ENCODE assay signal across 23 cellular contexts in genomic region chr7:103689262-103689661, GRCh38.
DNase-seq lines count a peak whose midpoint lies in the region; ATAC-seq, FAIRE-seq and TF ChIP-seq lines count a peak whose summit lies in the region.
"Had no signal": no experiment of that assay in that cellular context is flagged by ENCODE, and none has a peak within 500 bp of the region (broad histone marks: within the 10 kb centered on the region; RNA-seq: fewer than 3 reads in every experiment).

No MANE protein-coding gene starts in this region.

- no peak overlapping the region for H3K4me2 ChIP-seq in K562 (ENCODE audit: insufficient read depth, low read length)
- H3K4me2 ChIP-seq: smooth muscle cell had no signal

- no peak for TF ChIP-seq RAD21 in K562 (CRISPR knock-in tag; conservative IDR thresholded peaks at IDR 0.05 in 1 of 2, IDR thresholded peaks at IDR 0.05 in 1 of 2)

- H3K27ac ChIP-seq in K562 (ENCODE audit: extremely low read depth, low read depth, low read length) (no peak overlapping the region), body of pancreas (no peak overlapping the region), esophagus muscularis mucosa (replicated peaks in 1 of 4) (no peak overlapping the region)
- H3K27ac ChIP-seq: colonic mucosa, neutrophil, SJSA1, testis, uterus had no signal

- H3K9ac ChIP-seq in K562 (ENCODE audit: insufficient read depth in 1 of 2, low read depth in 2 of 2, low read length in 2 of 2), result no peak overlapping the region

- peak; percentile 25 for DNase-seq in COLO668 (lab: John Stamatoyannopoulos, UW; ENCODE audit: unreplicated experiment)
- peak; percentile 7 for DNase-seq in ELR (ENCODE audit: low read depth)
- DNase-seq in NCI-H748 (lab: John Stamatoyannopoulos, UW; ENCODE audit: unreplicated experiment), result peak; percentile 58
- DNase-seq in K562 (ENCODE audit: extremely low read depth in 1 of 4, low spot score in 3 of 4), result no peak
- DNase-seq in body of pancreas, result no peak
- DNase-seq in SIG-M5 treated with dmso at 0.1 percent for 504 hours (lab: John Stamatoyannopoulos, UW; ENCODE audit: unreplicated experiment), result no peak
- DNase-seq in left cardiac atrium, result no peak
- DNase-seq in esophagus muscularis mucosa (ENCODE audit: extremely low spot score), result no peak
- DNase-seq: activated CD4-positive, alpha-beta T cell treated with anti-CD3 and anti-CD28 coated beads, Interleukin-2, amount 50 U/mL, for 1 hour; colonic mucosa; MM.1S; NCI-H1930; NCI-H774; stimulated activated CD4-positive, alpha-beta T cell treated with anti-CD3 and anti-CD28 coated beads, Interleukin-2, amount 100 ng/mL, for 48 hours; stimulated activated naive B cell treated with anti-CD40 and anti-IgM and Interleukin-4, amounts not matched to agents 10 μg/mL and 1 μg/mL and 100 μg/mL, for 72 hours; T-helper 2 cell; testis; uterus had no signal

- in situ Hi-C loops in K562 (cut with MboI), result no loop called here

- POLR2A ChIA-PET in K562 (lab: Yijun Ruan, JAX), result interaction anchor here (1.2 kb wide), 2 partner anchors 9 to 83 kb away, joined by 3 to 5 read pairs; no protein-coding TSS in a partner anchor

- peaks cover 5% of the 10 kb centered on the region; the same call in 1 of the 3 replicates for H3K36me3 ChIP-seq in K562 (ENCODE audit: control insufficient read depth, insufficient read depth, low read length)
- no peaks in the 10 kb centered on the region for H3K36me3 ChIP-seq in body of pancreas (replicated peaks in 1 of 2; ENCODE audit: insufficient read depth in 1 of 2, low read depth in 2 of 2)
- no peaks in the 10 kb centered on the region for H3K36me3 ChIP-seq in esophagus muscularis mucosa
- H3K36me3 ChIP-seq: colonic mucosa, HAP-1, neutrophil, SJSA1, uterus had no signal

- no peak for FAIRE-seq in K562 (lab: Jason Lieb, UNC)

- ATAC-seq in K562, result no peak
- ATAC-seq in body of pancreas, result no peak
- no peak for ATAC-seq in left cardiac atrium
- ATAC-seq: activated T-helper 17 cell treated with anti-CD3 and anti-CD28 coated beads, Interleukin-2, amount 50 U/mL, for 72 hours; stimulated activated naive B cell treated with anti-CD40 and anti-IgM and Interleukin-4, amounts not matched to agents 10 μg/mL and 1 μg/mL and 100 μg/mL, for 72 hours had no signal

- no TSS peak for BruUV-seq in K562 (replicated peaks; lab: Mats Ljungman, UMichigan)

- TF ChIP-seq CTCF in K562 (IDR thresholded peaks at IDR 0.05 in 2 of 3, conservative IDR thresholded peaks at IDR 0.05 in 1 of 3; ENCODE audit: insufficient read depth in 2 of 3, low read depth in 1 of 3, low read length in 3 of 3) (no peak), body of pancreas (IDR thresholded peaks at IDR 0.05) (no peak), esophagus muscularis mucosa (IDR thresholded peaks at IDR 0.05) (no peak)

- H2AFZ ChIP-seq in K562 (ENCODE audit: low read depth, low read length), result no peak overlapping the region

- H3K9me3 ChIP-seq in K562 (replicated peaks; ENCODE audit: control insufficient read depth, insufficient read depth, low read depth, low read length) (no peaks in the 10 kb centered on the region), body of pancreas (no peaks in the 10 kb centered on the region), esophagus muscularis mucosa (no peaks in the 10 kb centered on the region)
- H3K9me3 ChIP-seq: colonic mucosa, HAP-1, neutrophil, SJSA1, testis, uterus had no signal

- H3K9me1 ChIP-seq in K562 (ENCODE audit: control insufficient read depth, insufficient read depth, low read length), result no peaks in the 10 kb centered on the region

- CTCF ChIA-PET in K562 (lab: Yijun Ruan, JAX; ENCODE audit: low intra/inter-chr PET ratio), result no interaction called here

- H3K4me3 ChIP-seq in K562, result no peak overlapping the region
- H3K4me3 ChIP-seq in body of pancreas, result no peak overlapping the region
- H3K4me3 ChIP-seq in esophagus muscularis mucosa, result no peak overlapping the region
- H3K4me3 ChIP-seq: colonic mucosa, HAP-1, SJSA1, smooth muscle cell, testis, uterus had no signal

- no peak for TF ChIP-seq EP300 in K562 (IDR thresholded peaks at IDR 0.05; ENCODE audit: low read length)
- no peak for TF ChIP-seq EP300 in esophagus muscularis mucosa (IDR thresholded peaks at IDR 0.05)

- TF ChIP-seq POLR2A in K562 (conservative IDR thresholded peaks at IDR 0.05) (no peak), body of pancreas (IDR thresholded peaks at IDR 0.05) (no peak), esophagus muscularis mucosa (IDR thresholded peaks at IDR 0.05; ENCODE audit: low read depth) (no peak)

- WGBS in K562 (ENCODE audit: insufficient coverage, low coverage, missing lambda C conversion rate), result 57% methylated on average over 5 of the region's 5 CpGs
- 19 to 29% methylated on average over 5 of the region's 5 CpGs for WGBS in body of pancreas, 2 donors
- WGBS in esophagus muscularis mucosa, result 41% methylated on average over 5 of the region's 5 CpGs

- H3K27me3 ChIP-seq in K562 (ENCODE audit: control insufficient read depth in 2 of 2, insufficient read depth in 2 of 2, low read length in 2 of 2) (no peaks in the 10 kb centered on the region), body of pancreas (no peaks in the 10 kb centered on the region), esophagus muscularis mucosa (no peaks in the 10 kb centered on the region)
- H3K27me3 ChIP-seq: colonic mucosa, neutrophil, testis, uterus had no signal

- H4K20me1 ChIP-seq in K562 (replicated peaks; ENCODE audit: control insufficient read depth, insufficient read depth, low read length), result no peaks in the 10 kb centered on the region

- H3K4me1 ChIP-seq in K562 (replicated peaks in 1 of 2; ENCODE audit: control insufficient read depth in 2 of 2, insufficient read depth in 2 of 2, low read length in 2 of 2), result no peaks in the 10 kb centered on the region
- H3K4me1 ChIP-seq in body of pancreas, result no peaks in the 10 kb centered on the region
- H3K4me1 ChIP-seq in esophagus muscularis mucosa, result no peaks in the 10 kb centered on the region
- H3K4me1 ChIP-seq: colonic mucosa, SJSA1, uterus had no signal

- intact Hi-C loops in K562 (cut with micrococcal nuclease) (no loop called here), body of pancreas (cut with DNase I) (no loop called here), left cardiac atrium (cut with DNase I) (no loop called here), esophagus muscularis mucosa (cut with DNase I) (no loop called here)

- H3K79me2 ChIP-seq in K562 (ENCODE audit: control insufficient read depth, insufficient read depth, low read length), result no peaks in the 10 kb centered on the region

TF ChIP-seq in K562, 482 proteins besides CTCF, POLR2A, EP300 and RAD21 (continues in another document):
- TF ChIP-seq ZNF212 (CRISPR knock-in tag; IDR thresholded peaks at IDR 0.05) (no peak), ELK1 (CRISPR knock-in tag; IDR thresholded peaks at IDR 0.05) (no peak), MEIS2 (IDR thresholded peaks at IDR 0.05; ENCODE audit: partially characterized antibody) (peak; percentile 81), HNRNPH1 (optimal IDR thresholded peaks at IDR 0.05; ENCODE audit: low read depth, low read length) (no peak), C11orf30 (IDR thresholded peaks at IDR 0.05; ENCODE audit: low read depth) (no peak), ZNF644 (tag; IDR thresholded peaks at IDR 0.05; ENCODE audit: low read depth) (no peak), PBX2 (CRISPR knock-in tag; IDR thresholded peaks at IDR 0.05; ENCODE audit: low read depth) (no peak), PBX2 (tag; conservative IDR thresholded peaks at IDR 0.05; ENCODE audit: low read depth) (peak; percentile 57; the same call in 1 of the 2 replicates), ARHGAP35 (IDR thresholded peaks at IDR 0.05; ENCODE audit: partially characterized antibody) (no peak), MCM3 (IDR thresholded peaks at IDR 0.05) (no peak), HINFP (tag; conservative IDR thresholded peaks at IDR 0.05; ENCODE audit: low read depth) (no peak), TOE1 (IDR thresholded peaks at IDR 0.05; ENCODE audit: borderline replicate concordance) (no peak), TOE1 (CRISPR knock-in tag; IDR thresholded peaks at IDR 0.05; ENCODE audit: borderline replicate concordance, low read depth) (no peak)

Comparison
In these comparisons a context has a peak if more than half of its experiments do, and no peak if none do; other contexts are left out.
1. DNase-seq: peak in COLO668 (single experiment), ELR (single experiment) and NCI-H748 (single experiment); none in K562 (0 of 4), body of pancreas (0 of 4), SIG-M5 treated with dmso at 0.1 percent for 504 hours (single experiment), left cardiac atrium (single experiment) and esophagus muscularis mucosa (single experiment).